13 cellular contexts compared by ENCODE assay signal in genomic region chr1:183783896-183784637, GRCh38. TPM values are rescaled to one million over a fixed set of nuclear protein-coding genes. Genes with fewer than 3 reads are reported as not detected.
DNase-seq lines count a peak whose midpoint lies in the region; ATAC-seq and TF ChIP-seq lines count a peak whose summit lies in the region.
"Had no signal": no experiment of that assay in that cellular context is flagged by ENCODE, and none has a peak within 500 bp of the region (broad histone marks: within the 10 kb centered on the region; RNA-seq: fewer than 3 reads in every experiment).

No MANE protein-coding gene starts in this region.

- H3K9ac ChIP-seq in neural progenitor cell, result no peak overlapping the region

- H3K4me1 ChIP-seq in neural progenitor cell, result peaks cover 19% of the 10 kb centered on the region

- ATAC-seq in GM21529 (IDR thresholded peaks at IDR 0.05; ENCODE audit: unreplicated experiment), result no peak
- ATAC-seq: left colon had no signal

- H3K9me3 Mint-ChIP-seq in neural progenitor cell, result no peaks in the 10 kb centered on the region
- H3K9me3 Mint-ChIP-seq: CD4-positive, alpha-beta memory T cell had no signal

- H3K36me3 ChIP-seq in neural progenitor cell, result no peaks in the 10 kb centered on the region

- POLR2A ChIA-PET in HEK293T (lab: Yijun Ruan, JAX), result no interaction called here

- no peaks in the 10 kb centered on the region for H3K79me2 ChIP-seq in neural progenitor cell (ENCODE audit: low read depth)

- H4K20me1 ChIP-seq in neural progenitor cell (ENCODE audit: low read depth), result no peaks in the 10 kb centered on the region

- peaks cover 32% of the 10 kb centered on the region for H3K4me1 Mint-ChIP-seq in neural progenitor cell

- no peak overlapping the region for H3K4me3 Mint-ChIP-seq in neural progenitor cell
- H3K4me3 Mint-ChIP-seq: CD4-positive, alpha-beta memory T cell had no signal

- no peak for TF ChIP-seq CTCF in AG09319 (IDR thresholded peaks at IDR 0.05; ENCODE audit: low read depth, low read length)
- TF ChIP-seq CTCF in epithelial cell of proximal tubule (conservative IDR thresholded peaks at IDR 0.05; ENCODE audit: low read depth, low read length), result no peak
- TF ChIP-seq CTCF in neural progenitor cell (IDR thresholded peaks at IDR 0.05), result no peak

- H3K27me3 Mint-ChIP-seq in neural progenitor cell (ENCODE audit: insufficient read depth, low read depth), result no peaks in the 10 kb centered on the region
- H3K27me3 Mint-ChIP-seq: CD4-positive, alpha-beta memory T cell had no signal

- peaks cover 13% of the 10 kb centered on the region for H3F3A ChIP-seq in neural progenitor cell (ENCODE audit: low read depth)

- DNase-seq in AG09319 (ENCODE audit: extremely low read depth, low read depth), result peak; percentile 37
- DNase-seq in NCI-H1694 treated with DMSO at 0.1 percent for 48 hours (lab: John Stamatoyannopoulos, UW), result peak; percentile 48
- DNase-seq in epithelial cell of proximal tubule (ENCODE audit: low read depth), result peak; percentile 39
- no peak for DNase-seq in neural progenitor cell (ENCODE audit: low spot score)
- no peak for DNase-seq in HEK293T (ENCODE audit: extremely low spot score)
- no peak for DNase-seq in ecto neural progenitor cell (ENCODE audit: low spot score)
- DNase-seq in DMS153 (lab: John Stamatoyannopoulos, UW), result no peak
- DNase-seq: activated CD8-positive, alpha-beta memory T cell treated with anti-CD3 and anti-CD28 coated beads for 24 hours; CD4-positive, alpha-beta memory T cell; OCI-M1; stimulated activated CD4-positive, alpha-beta T cell treated with anti-CD3 and anti-CD28 coated beads, Interleukin-2, amount 100 ng/mL, for 24 hours had no signal

- H3K27ac Mint-ChIP-seq in neural progenitor cell, result peak overlapping the region; percentile 67
- H3K27ac Mint-ChIP-seq: CD4-positive, alpha-beta memory T cell had no signal

- H3K4me3 ChIP-seq in epithelial cell of proximal tubule (ENCODE audit: low read depth, low read length), result no peak overlapping the region
- no peak overlapping the region for H3K4me3 ChIP-seq in neural progenitor cell

- H2AFZ ChIP-seq in neural progenitor cell (replicated peaks), result no peak overlapping the region

- H3K36me3 Mint-ChIP-seq in neural progenitor cell, result no peaks in the 10 kb centered on the region
- H3K36me3 Mint-ChIP-seq: CD4-positive, alpha-beta memory T cell had no signal

- CTCF ChIA-PET in HEK293T (lab: Yijun Ruan, JAX), result no interaction called here

- no peak overlapping the region for H3K27ac ChIP-seq in neural progenitor cell

- no peak overlapping the region for H3K4me2 ChIP-seq in neural progenitor cell

- no peaks in the 10 kb centered on the region for H3K27me3 ChIP-seq in neural progenitor cell

- no peaks in the 10 kb centered on the region for H3K9me3 ChIP-seq in neural progenitor cell (ENCODE audit: low read depth)

TF ChIP-seq in HEK293T, 16 proteins besides CTCF, POLR2A, EP300 and RAD21:
- no peak for TF ChIP-seq HDGF (IDR thresholded peaks at IDR 0.05; ENCODE audit: borderline replicate concordance)
- no peak for TF ChIP-seq NFRKB (IDR thresholded peaks at IDR 0.05)
- no peak for TF ChIP-seq CTBP1 (IDR thresholded peaks at IDR 0.05; ENCODE audit: borderline replicate concordance)
- TF ChIP-seq TARDBP (IDR thresholded peaks at IDR 0.05), result no peak

RNA-seq across cellular contexts. Expression of gene RGL1, which starts 20.9 kb away (rescaled TPM):
- total RNA-seq in epithelial cell of proximal tubule (1.6 and 2.8 TPM in 2 replicates), neural progenitor cell (ENCODE audit: low replicate concordance) (13.5 and 15.0 TPM in 2 replicates)

Comparison
In these comparisons a context has a peak if more than half of its experiments do, and no peak if none do; other contexts are left out.
1. DNase-seq: peak in AG09319 (single experiment), NCI-H1694 treated with DMSO at 0.1 percent for 48 hours (single experiment) and epithelial cell of proximal tubule (single experiment); none in neural progenitor cell (single experiment), HEK293T (single experiment), ecto neural progenitor cell (single experiment) and DMS153 (single experiment).